In the genomic region with DNA sequence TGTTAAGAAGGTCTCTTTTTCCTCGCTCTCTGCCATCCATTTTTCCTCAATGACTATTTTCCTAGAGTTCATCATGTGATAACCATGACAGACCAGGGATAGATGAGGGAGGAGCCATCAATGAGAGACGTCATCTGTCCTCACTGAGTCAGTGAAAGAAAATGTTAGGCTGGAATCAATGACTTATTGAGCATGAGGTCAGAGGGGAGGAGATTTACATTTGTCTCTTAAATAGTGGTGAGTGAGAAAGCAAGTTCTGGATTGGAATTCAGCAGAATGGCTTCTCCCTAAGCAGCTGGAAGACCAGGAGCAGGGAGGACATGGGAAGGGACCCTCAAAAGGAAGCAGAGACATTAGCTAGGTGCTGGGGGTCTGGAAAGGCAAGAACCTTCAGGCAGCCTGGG, we compare ENCODE assay signal across 9 cellular contexts. TPM values are rescaled to one million over a fixed set of nuclear protein-coding genes. Genes with fewer than 3 reads are reported as not detected.
A peak's percentile ranks its signal among the peaks of the same experiment; 100 is the strongest.
DNase-seq lines count a peak whose midpoint lies in the region; ATAC-seq and TF ChIP-seq lines count a peak whose summit lies in the region.
"Had no signal": no experiment of that assay in that cellular context is flagged by ENCODE, and none has a peak within 500 bp of the region (broad histone marks: within the 10 kb centered on the region; RNA-seq: fewer than 3 reads in every experiment).

No MANE protein-coding gene starts in this region.

- peak overlapping the region; percentile 94 for H2AK5ac ChIP-seq in mesenchymal stem cell (ENCODE audit: low read length, severe bottlenecking)

- H4K8ac ChIP-seq in mesenchymal stem cell (ENCODE audit: low read length): peak overlapping the region; percentile 90

- H2BK120ac ChIP-seq in mesenchymal stem cell (ENCODE audit: low read depth, low read length): peak overlapping the region; percentile 54

- H2BK5ac ChIP-seq in mesenchymal stem cell (ENCODE audit: low read depth, low read length, poor library complexity, severe bottlenecking): peak overlapping the region; percentile 75

- no peaks in the 10 kb centered on the region for H3K36me3 ChIP-seq in mesenchymal stem cell (ENCODE audit: control insufficient read depth in 1 of 2, insufficient read depth in 2 of 2, low read depth in 1 of 2, low read length in 2 of 2)
- H3K36me3 ChIP-seq in WERI-Rb-1: no peaks in the 10 kb centered on the region

- H2BK12ac ChIP-seq in mesenchymal stem cell (ENCODE audit: low read length in 2 of 2): peak overlapping the region; percentile 91 to 98

- H3K4ac ChIP-seq in mesenchymal stem cell (ENCODE audit: low read depth in 1 of 2, low read length in 2 of 2): peak overlapping the region; percentile 27 to 73

- H3K4me1 ChIP-seq in mesenchymal stem cell (ENCODE audit: control insufficient read depth, insufficient read depth, low read depth, low read length): peaks cover 42% of the 10 kb centered on the region

- no peak for ATAC-seq in GM19452 (IDR thresholded peaks at IDR 0.05; ENCODE audit: unreplicated experiment)

- no peaks in the 10 kb centered on the region for H3K79me1 ChIP-seq in mesenchymal stem cell (replicated peaks; ENCODE audit: low read length, poor library complexity, severe bottlenecking)

- no peak for TF ChIP-seq CTCF in WERI-Rb-1 (IDR thresholded peaks at IDR 0.05; ENCODE audit: low read depth, low read length)

- DNase-seq in AG08396 (ENCODE audit: low spot score) (peak; percentile 83), HPDE6-E6E7 (ENCODE audit: extremely low spot score) (peak; percentile 75), astrocyte of the hippocampus (ENCODE audit: low read depth, low spot score) (peak; percentile 82), mesenchymal stem cell (peak; percentile 99), SHP77 (lab: John Stamatoyannopoulos, UW) (no peak), WERI-Rb-1 (no peak)
- DNase-seq in NK-92 treated with Interleukin-12 subunit alpha and Interleukin-12 subunit beta, amount 100 ng/mL, for 24 hours (lab: John Stamatoyannopoulos, UW): no peak
- DNase-seq: activated effector memory CD4-positive, alpha-beta T cell treated with Interleukin-2 at 50 U/mL for 16 hours had no signal

- H3K23ac ChIP-seq in mesenchymal stem cell (ENCODE audit: low read length in 2 of 2): no peak overlapping the region

- peak overlapping the region; percentile 93 for H4K91ac ChIP-seq in mesenchymal stem cell (ENCODE audit: low read length)

- peak overlapping the region in 1 of 2 experiments; percentile 2 for H3K4me3 ChIP-seq in mesenchymal stem cell (ENCODE audit: insufficient read depth in 1 of 2, low read depth in 1 of 2, low read length in 2 of 2)
- H3K4me3 ChIP-seq in WERI-Rb-1 (ENCODE audit: low read depth, low read length): no peak overlapping the region

- H3K27me3 ChIP-seq in mesenchymal stem cell (ENCODE audit: control insufficient read depth in 1 of 2, insufficient read depth in 1 of 2, low read length in 2 of 2) (no peaks in the 10 kb centered on the region), WERI-Rb-1 (ENCODE audit: insufficient read depth, low read depth, severe bottlenecking) (no peaks in the 10 kb centered on the region)

- H3K4me2 ChIP-seq in mesenchymal stem cell (ENCODE audit: low read length, poor library complexity, severe bottlenecking): no peak overlapping the region

- peak overlapping the region; percentile 75 for H2BK15ac ChIP-seq in mesenchymal stem cell (ENCODE audit: low read depth, poor library complexity, severe bottlenecking)

- peak overlapping the region; percentile 78 for H3K9ac ChIP-seq in mesenchymal stem cell (ENCODE audit: low read length)

- peak overlapping the region in 1 of 2 experiments; percentile 73 for H3K14ac ChIP-seq in mesenchymal stem cell (ENCODE audit: low read length in 2 of 2)

- H3K27ac ChIP-seq in mesenchymal stem cell (ENCODE audit: low read length, poor library complexity, severe bottlenecking) (peak overlapping the region; percentile 48), WERI-Rb-1 (no peak overlapping the region)

- peak overlapping the region; percentile 69 to 89 for H3K18ac ChIP-seq in mesenchymal stem cell (ENCODE audit: low read depth in 1 of 2, low read length in 2 of 2)

- no peaks in the 10 kb centered on the region for H3K9me3 ChIP-seq in mesenchymal stem cell (ENCODE audit: control insufficient read depth, low read length)
- no peaks in the 10 kb centered on the region for H3K9me3 ChIP-seq in WERI-Rb-1 (ENCODE audit: severe bottlenecking)

- H2AFZ ChIP-seq in mesenchymal stem cell (ENCODE audit: low read depth, low read length): no peak overlapping the region

- WGBS in mesenchymal stem cell: 0% methylated on average over 1 of the region's 2 CpGs

RNA-seq across cellular contexts. Expression of gene USP3, which starts 28.2 kb away (rescaled TPM):
- 21.2 TPM for polyA plus RNA-seq in mesenchymal stem cell (2013, experiment 1 of 2)
- 20.6 TPM for polyA plus RNA-seq in mesenchymal stem cell (2013, experiment 2 of 2)

Comparison
In these comparisons a context has a peak if more than half of its experiments do, and no peak if none do; other contexts are left out.
1. DNase-seq: peak in AG08396 (single experiment), HPDE6-E6E7 (single experiment), astrocyte of the hippocampus (single experiment) and mesenchymal stem cell (single experiment); none in NK-92 treated with Interleukin-12 subunit alpha and Interleukin-12 subunit beta, amount 100 ng/mL, for 24 hours (single experiment), SHP77 (0 of 2) and WERI-Rb-1 (single experiment).